ENCODE assay signal across 21 cellular contexts in genomic region chr12:14873440-14874185, GRCh38. TPM values are rescaled to one million over a fixed set of nuclear protein-coding genes. Genes with fewer than 3 reads are reported as not detected.
DNase-seq lines count a peak whose midpoint lies in the region; FAIRE-seq and TF ChIP-seq lines count a peak whose summit lies in the region.
"Had no signal": no experiment of that assay in that cellular context is flagged by ENCODE, and none has a peak within 500 bp of the region (broad histone marks: within the 10 kb centered on the region; RNA-seq: fewer than 3 reads in every experiment).

No MANE protein-coding gene starts in this region.

- H3K4me3 Mint-ChIP-seq in neural progenitor cell: no peak overlapping the region
- H3K4me3 Mint-ChIP-seq: activated naive CD8-positive, alpha-beta T cell; brain; naive thymus-derived CD8-positive, alpha-beta T cell; WTC11 had no signal

- 54 to 73% (median 65%) methylated on average over 1 of the region's 1 CpG for WGBS in small intestine, 3 donors

- H3K9me3 ChIP-seq in Karpas-422 (ENCODE audit: low read length) (no peaks in the 10 kb centered on the region), small intestine (ENCODE audit: control insufficient read depth, low read depth) (no peaks in the 10 kb centered on the region), tibial artery (no peaks in the 10 kb centered on the region), neural progenitor cell (ENCODE audit: low read depth) (no peaks in the 10 kb centered on the region)
- H3K9me3 ChIP-seq: Caco-2 had no signal

- no peaks in the 10 kb centered on the region for H3K27me3 Mint-ChIP-seq in neural progenitor cell (ENCODE audit: insufficient read depth, low read depth)
- H3K27me3 Mint-ChIP-seq: activated naive CD8-positive, alpha-beta T cell; brain; naive thymus-derived CD8-positive, alpha-beta T cell had no signal

- no peaks in the 10 kb centered on the region for H3F3A ChIP-seq in neural progenitor cell (ENCODE audit: low read depth)

- intact Hi-C loops in tibial artery (cut with DNase I; ENCODE audit: low total_unique reads): no loop called here

- H3K27ac ChIP-seq in Karpas-422 (ENCODE audit: low read length) (no peak overlapping the region), small intestine (ENCODE audit: low read depth in 1 of 2, low read length in 1 of 2) (no peak overlapping the region), tibial artery (no peak overlapping the region), neural progenitor cell (no peak overlapping the region)
- H3K27ac ChIP-seq: skin epidermis had no signal

- FAIRE-seq in small intestine (lab: Jason Lieb, UNC): no peak

- H3K9me3 Mint-ChIP-seq in neural progenitor cell: no peaks in the 10 kb centered on the region
- H3K9me3 Mint-ChIP-seq: naive thymus-derived CD8-positive, alpha-beta T cell; WTC11 had no signal

- H3K27me3 ChIP-seq in Karpas-422 (ENCODE audit: low read length) (no peaks in the 10 kb centered on the region), small intestine (ENCODE audit: control insufficient read depth in 2 of 2, insufficient read depth in 2 of 2, low read length in 2 of 2) (no peaks in the 10 kb centered on the region), tibial artery (no peaks in the 10 kb centered on the region), neural progenitor cell (no peaks in the 10 kb centered on the region)

- H4K20me1 ChIP-seq in Karpas-422 (ENCODE audit: insufficient read depth, low read depth, low read length): no peaks in the 10 kb centered on the region
- no peaks in the 10 kb centered on the region for H4K20me1 ChIP-seq in neural progenitor cell (ENCODE audit: low read depth)

- H3K4me3 ChIP-seq in GM12865 (ENCODE audit: low read depth, low read length): no peak overlapping the region
- no peak overlapping the region for H3K4me3 ChIP-seq in Karpas-422 (ENCODE audit: low read length)
- no peak overlapping the region for H3K4me3 ChIP-seq in small intestine (ENCODE audit: low read depth in 1 of 2, low read length in 2 of 2)
- H3K4me3 ChIP-seq in tibial artery: no peak overlapping the region
- no peak overlapping the region for H3K4me3 ChIP-seq in neural progenitor cell
- H3K4me3 ChIP-seq: skin epidermis had no signal

- H3K4me1 Mint-ChIP-seq in neural progenitor cell: no peaks in the 10 kb centered on the region
- H3K4me1 Mint-ChIP-seq: WTC11 had no signal

- H2AFZ ChIP-seq in Karpas-422 (ENCODE audit: low read length) (no peak overlapping the region), neural progenitor cell (replicated peaks) (no peak overlapping the region)

- H3K9ac ChIP-seq in Karpas-422 (ENCODE audit: low read length) (no peak overlapping the region), neural progenitor cell (no peak overlapping the region)

- no peaks in the 10 kb centered on the region for H3K79me2 ChIP-seq in Karpas-422 (ENCODE audit: low read length)
- no peaks in the 10 kb centered on the region for H3K79me2 ChIP-seq in neural progenitor cell (ENCODE audit: low read depth)

- H3K36me3 ChIP-seq in Karpas-422 (ENCODE audit: insufficient read depth, low read length) (no peaks in the 10 kb centered on the region), small intestine (ENCODE audit: control insufficient read depth in 2 of 2, insufficient read depth in 2 of 2, low read length in 2 of 2) (no peaks in the 10 kb centered on the region), tibial artery (no peaks in the 10 kb centered on the region), neural progenitor cell (no peaks in the 10 kb centered on the region)

- H3K4me2 ChIP-seq in Karpas-422 (ENCODE audit: low read depth, low read length, poor library complexity, severe bottlenecking) (no peak overlapping the region), neural progenitor cell (no peak overlapping the region)

- H3K4me1 ChIP-seq in Karpas-422 (ENCODE audit: low read length) (peaks cover 6% of the 10 kb centered on the region), small intestine (ENCODE audit: control insufficient read depth in 2 of 2, insufficient read depth in 1 of 2, low read depth in 1 of 2, low read length in 1 of 2) (no peaks in the 10 kb centered on the region), tibial artery (no peaks in the 10 kb centered on the region), neural progenitor cell (no peaks in the 10 kb centered on the region)
- H3K4me1 ChIP-seq: Caco-2 had no signal

- H3K9me2 ChIP-seq in Karpas-422 (replicated peaks; ENCODE audit: insufficient read depth, low read length): no peaks in the 10 kb centered on the region

- H3K27ac Mint-ChIP-seq in neural progenitor cell: no peak overlapping the region
- H3K27ac Mint-ChIP-seq: activated naive CD8-positive, alpha-beta T cell; naive thymus-derived CD8-positive, alpha-beta T cell; WTC11 had no signal

- H3K36me3 Mint-ChIP-seq in neural progenitor cell: no peaks in the 10 kb centered on the region
- H3K36me3 Mint-ChIP-seq: brain; naive thymus-derived CD8-positive, alpha-beta T cell; WTC11 had no signal

- TF ChIP-seq CTCF in GM12865 (IDR thresholded peaks at IDR 0.05; ENCODE audit: insufficient read depth, low read depth, low read length, missing control alignments): no peak
- TF ChIP-seq CTCF in tibial artery (IDR thresholded peaks at IDR 0.05): no peak
- no peak for TF ChIP-seq CTCF in neural progenitor cell (IDR thresholded peaks at IDR 0.05)

- DNase-seq in GM12865 (ENCODE audit: low read depth) (peak; percentile 12), Karpas-422 (peak; percentile 66), NCI-H82 treated with DMSO at 0.1 percent for 48 hours (lab: John Stamatoyannopoulos, UW; ENCODE audit: unreplicated experiment) (peak; percentile 38), cerebellar cortex (ENCODE audit: low spot score) (peak; percentile 51), small intestine (no peak), tibial artery (no peak), neural progenitor cell (ENCODE audit: low spot score) (no peak)
- DNase-seq: activated T-cell treated with anti-CD3 and anti-CD28 coated beads, Interleukin-2, amount 50 U/mL, for 48 hours; Caco-2; cortex of kidney; mesenchymal stem cell; naive thymus-derived CD8-positive, alpha-beta T cell; NCI-H1048; NCI-H774; stimulated activated CD4-positive, alpha-beta T cell treated with anti-CD3 and anti-CD28 coated beads, Interleukin-4, amount 100 ng/mL, for 24 hours; T-helper 1 cell had no signal

RNA-seq across cellular contexts. Expression of gene MGP, which starts 12.0 kb away (rescaled TPM):
- not detected in 2 replicates for total RNA-seq in Karpas-422 (2014; rRNA removed; shearing (Covaris generic); ENCODE audit: low replicate concordance)
- polyA plus RNA-seq in small intestine: 100 to 1,000 TPM in 1 of 3 donors, 10 to 100 TPM in 2; 12.1 to 268 (median 18.9) TPM
- total RNA-seq in neural progenitor cell (ENCODE audit: low replicate concordance): not detected in 2 replicates
- total RNA-seq: Caco-2 had no signal

RNA-seq across cellular contexts. Expression of gene ART4, which starts 30.3 kb away (rescaled TPM):
- total RNA-seq in Karpas-422 (2014; rRNA removed; shearing (Covaris generic); ENCODE audit: low replicate concordance): not detected in 2 replicates
- polyA plus RNA-seq in small intestine: under 1 TPM in 1 of 3 donors, not detected in 2; 0.31 TPM
- total RNA-seq in neural progenitor cell (ENCODE audit: low replicate concordance): not detected in 2 replicates
- total RNA-seq: kidney epithelial cell; naive thymus-derived CD8-positive, alpha-beta T cell; WTC11 had no signal
- polyA plus RNA-seq: naive thymus-derived CD8-positive, alpha-beta T cell had no signal

RNA-seq across cellular contexts. Expression of gene SMCO3, which starts 59.6 kb away (rescaled TPM):
- total RNA-seq in Karpas-422 (2014; rRNA removed; shearing (Covaris generic); ENCODE audit: low replicate concordance): not detected in 2 replicates
- polyA plus RNA-seq in small intestine: under 1 TPM in 1 of 3 donors, not detected in 2; 0.06 TPM
- total RNA-seq in neural progenitor cell (ENCODE audit: low replicate concordance): not detected in 2 replicates
- total RNA-seq: Caco-2; kidney epithelial cell; naive thymus-derived CD8-positive, alpha-beta T cell; WTC11 had no signal

Comparison
In these comparisons a context has a peak if more than half of its experiments do, and no peak if none do; other contexts are left out.
1. DNase-seq: peak in GM12865 (single experiment), Karpas-422 (single experiment), NCI-H82 treated with DMSO at 0.1 percent for 48 hours (single experiment) and cerebellar cortex (single experiment); none in small intestine (single experiment), tibial artery (0 of 2) and neural progenitor cell (single experiment).